In the genomic region with DNA sequence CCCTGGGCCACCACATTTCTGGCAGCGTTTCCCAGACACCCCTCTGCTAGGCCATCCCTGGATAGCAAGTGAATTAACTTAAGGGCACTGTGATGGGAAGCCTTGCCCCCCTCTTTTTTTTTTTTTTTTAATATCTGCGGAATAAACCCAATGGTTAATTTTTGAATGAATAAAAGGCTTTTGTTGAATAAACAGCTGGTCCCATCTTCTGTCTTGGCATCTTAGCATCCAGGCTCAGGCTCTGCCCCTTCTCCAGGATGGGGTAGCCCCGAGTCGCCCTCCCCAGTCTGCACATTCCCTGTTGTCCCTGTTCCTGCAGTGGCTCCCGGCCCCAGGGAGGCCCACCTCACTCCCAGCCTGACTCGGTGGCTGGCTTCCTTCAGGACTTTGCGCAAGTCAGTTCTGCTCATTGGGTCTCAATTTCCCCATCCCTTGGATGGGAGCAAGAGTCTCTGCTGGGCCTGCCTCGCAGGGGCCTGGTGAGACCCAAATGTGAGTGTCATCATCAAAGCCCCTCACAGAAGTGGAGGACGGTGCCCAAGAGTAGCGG, we compare ENCODE assay signal across 2 cellular contexts.
TF ChIP-seq lines count a peak whose summit lies in the region.

No MANE protein-coding gene starts in this region.

TF ChIP-seq in H1, 55 proteins besides CTCF, POLR2A, EP300 and RAD21:
- TF ChIP-seq CEBPB (IDR thresholded peaks at IDR 0.05; ENCODE audit: low read depth, low read length) (no peak), RXRA (IDR thresholded peaks at IDR 0.05; ENCODE audit: insufficient read depth, low read depth, low read length) (no peak), TEAD4 (IDR thresholded peaks at IDR 0.05; ENCODE audit: low read depth, low read length) (no peak), KDM4A (IDR thresholded peaks at IDR 0.05; ENCODE audit: low read depth, low read length, severe bottlenecking) (no peak), NANOG (IDR thresholded peaks at IDR 0.05; ENCODE audit: insufficient read depth, low read depth, low read length, poor library complexity, severe bottlenecking) (no peak), SP2 (IDR thresholded peaks at IDR 0.05; ENCODE audit: low read length) (no peak), SIN3A (conservative IDR thresholded peaks at IDR 0.05 in 1 of 2, IDR thresholded peaks at IDR 0.05 in 1 of 2; ENCODE audit: low read depth in 1 of 2, low read length in 2 of 2) (no peak), TAF7 (optimal IDR thresholded peaks at IDR 0.05; ENCODE audit: borderline replicate concordance, low read depth, low read length) (no peak), KDM1A (IDR thresholded peaks at IDR 0.05; ENCODE audit: borderline replicate concordance, low read length) (no peak), SIRT6 (IDR thresholded peaks at IDR 0.05; ENCODE audit: low read length) (no peak), CHD2 (IDR thresholded peaks at IDR 0.05; ENCODE audit: low read length) (no peak), JUND (IDR thresholded peaks at IDR 0.05; ENCODE audit: low read length) (no peak), CBX8 (IDR thresholded peaks at IDR 0.05; ENCODE audit: borderline replicate concordance, low read depth, low read length) (no peak), RBBP5 (IDR thresholded peaks at IDR 0.05; ENCODE audit: borderline replicate concordance, low read depth, low read length) (no peak), SP1 (IDR thresholded peaks at IDR 0.05; ENCODE audit: low read depth, low read length) (no peak), JUN (IDR thresholded peaks at IDR 0.05; ENCODE audit: low read depth, low read length) (no peak), POU5F1 (IDR thresholded peaks at IDR 0.05; ENCODE audit: low read depth, low read length) (no peak), EZH2 (IDR thresholded peaks at IDR 0.05; ENCODE audit: low read depth, low read length, severe bottlenecking) (no peak), YY1 (IDR thresholded peaks at IDR 0.05; ENCODE audit: low read depth, low read length) (no peak), RFX5 (IDR thresholded peaks at IDR 0.05; ENCODE audit: borderline replicate concordance, low read depth, low read length) (no peak)
TF ChIP-seq in H1: peak in this region for 0.

TF ChIP-seq in GM12891, 5 proteins besides CTCF, POLR2A, EP300 and RAD21:
- no peak for TF ChIP-seq PAX5 (IDR thresholded peaks at IDR 0.05; ENCODE audit: insufficient read depth, low read length, severe bottlenecking)
- no peak for TF ChIP-seq SPI1 (IDR thresholded peaks at IDR 0.05; ENCODE audit: low read depth, low read length)
- no peak for TF ChIP-seq POU2F2 (IDR thresholded peaks at IDR 0.05; ENCODE audit: low read depth, low read length)
- TF ChIP-seq POLR2AphosphoS5 (IDR thresholded peaks at IDR 0.05; ENCODE audit: low read depth, low read length): no peak
